In genomic region chr7:132061931-132062330, GRCh38 we compare ENCODE assay signal across 34 cellular contexts.
A peak's percentile ranks its signal among the peaks of the same experiment; 100 is the strongest.
DNase-seq lines count a peak whose midpoint lies in the region; ATAC-seq and TF ChIP-seq lines count a peak whose summit lies in the region.
"Had no signal": no experiment of that assay in that cellular context is flagged by ENCODE, and none has a peak within 500 bp of the region (broad histone marks: within the 10 kb centered on the region; RNA-seq: fewer than 3 reads in every experiment).

No MANE protein-coding gene starts in this region.

- H3K27me3 Mint-ChIP-seq in activated naive CD8-positive, alpha-beta T cell treated with anti-CD3 and anti-CD28 coated beads for 36 hours, result no peaks in the 10 kb centered on the region
- H3K27me3 Mint-ChIP-seq: activated T-cell treated with anti-CD3 and anti-CD28 coated beads, Interleukin-2, amount 50 U/mL, for 24 hours; dendritic cell treated with granulocyte-macrophage colony-stimulating factor and Interleukin-4, amounts not matched to agents 40 ng/mL and 50 ng/mL, for 4 days; stimulated activated memory B cell treated with anti-CD40 and anti-IgM and Interleukin-4, amounts not matched to agents 10 μg/mL and 1 μg/mL and 100 μg/mL, for 72 hours had no signal

- ATAC-seq in PC-3 (no peak), HG03039 (IDR thresholded peaks at IDR 0.05; ENCODE audit: unreplicated experiment) (no peak)
- ATAC-seq: left lobe of liver; pancreas; stimulated activated memory B cell treated with anti-CD40 and anti-IgM and Interleukin-4, amounts not matched to agents 10 μg/mL and 1 μg/mL and 100 μg/mL, for 72 hours had no signal

- no peaks in the 10 kb centered on the region for H3K27me3 ChIP-seq in PC-3 (ENCODE audit: low read length)
- no peaks in the 10 kb centered on the region for H3K27me3 ChIP-seq in fibroblast of lung (ENCODE audit: control insufficient read depth, insufficient read depth, low read length)
- H3K27me3 ChIP-seq: esophagus squamous epithelium, pancreas had no signal

- peak; percentile 33 for DNase-seq in ELR (ENCODE audit: low read depth)
- peak; percentile 4 for DNase-seq in PC-3
- DNase-seq in fibroblast of lung (ENCODE audit: low read depth in 2 of 2), result peak; percentile 40 to 48
- peak; percentile 18 for DNase-seq in skeletal muscle cell (ENCODE audit: low read depth)
- DNase-seq in caudate nucleus (lab: John Stamatoyannopoulos, UW), result no peak
- DNase-seq in activated naive CD8-positive, alpha-beta T cell treated with anti-CD3 and anti-CD28 coated beads for 36 hours, result no peak
- no peak for DNase-seq in HUDEP-2 (lab: John Stamatoyannopoulos, UW; ENCODE audit: unreplicated experiment in 76 of 76)
- DNase-seq: activated CD4-positive, alpha-beta T cell treated with anti-CD3 and anti-CD28 coated beads for 48 hours; activated CD8-positive, alpha-beta memory T cell treated with anti-CD3 and anti-CD28 coated beads for 24 hours; activated gamma-delta T cell; activated T-cell treated with anti-CD3 and anti-CD28 coated beads, Interleukin-2, amount 50 U/mL, for 24 hours; COR-L47; esophagus squamous epithelium; GDM1; glutamatergic neuron; KG1; NCI-H1417 treated with DMSO at 0.1 percent for 48 hours; NCI-H2081 treated with DMSO at 0.1 percent for 48 hours; NCI-H2227 treated with DMSO at 0.1 percent for 48 hours; NCI-H526; pancreas; SHP77 treated with DMSO at 0.1 percent for 48 hours; substantia nigra; trophoblast cell; WERI-Rb-1 had no signal

- no peak overlapping the region for H3K27ac Mint-ChIP-seq in activated naive CD8-positive, alpha-beta T cell treated with anti-CD3 and anti-CD28 coated beads for 36 hours
- H3K27ac Mint-ChIP-seq: activated T-cell treated with anti-CD3 and anti-CD28 coated beads, Interleukin-2, amount 50 U/mL, for 24 hours; dendritic cell treated with granulocyte-macrophage colony-stimulating factor and Interleukin-4, amounts not matched to agents 40 ng/mL and 50 ng/mL, for 4 days; memory B cell; stimulated activated memory B cell treated with anti-CD40 and anti-IgM and Interleukin-4, amounts not matched to agents 10 μg/mL and 1 μg/mL and 100 μg/mL, for 72 hours; T-helper 2 cell treated with Interferon-gamma antibody and Interleukin-4, amounts not matched to agents 5 μg/mL and 100 μg/mL, for 36 hours had no signal

- H2AFZ ChIP-seq in PC-3 (ENCODE audit: low read length), result no peak overlapping the region
- H2AFZ ChIP-seq in fibroblast of lung (ENCODE audit: low read length), result no peak overlapping the region

- peaks cover 19% of the 10 kb centered on the region for H3K4me1 ChIP-seq in PC-3 (ENCODE audit: insufficient read depth, low read length)
- H3K4me1 ChIP-seq in fibroblast of lung (ENCODE audit: control insufficient read depth, extremely low read depth, insufficient read depth, low read length), result peaks cover 16% of the 10 kb centered on the region
- H3K4me1 ChIP-seq: pancreas had no signal

- H3K9me3 Mint-ChIP-seq in activated naive CD8-positive, alpha-beta T cell treated with anti-CD3 and anti-CD28 coated beads for 36 hours, result peaks cover 11% of the 10 kb centered on the region
- H3K9me3 Mint-ChIP-seq: T-helper 2 cell treated with Interferon-gamma antibody and Interleukin-4, amounts not matched to agents 5 μg/mL and 100 μg/mL, for 36 hours had no signal

- CTCF ChIA-PET in PC-3 (lab: Charles Lee), result no interaction called here

- H3K36me3 Mint-ChIP-seq in activated naive CD8-positive, alpha-beta T cell treated with anti-CD3 and anti-CD28 coated beads for 36 hours, result no peaks in the 10 kb centered on the region
- H3K36me3 Mint-ChIP-seq: memory B cell; stimulated activated memory B cell treated with anti-CD40 and anti-IgM and Interleukin-4, amounts not matched to agents 10 μg/mL and 1 μg/mL and 100 μg/mL, for 72 hours had no signal

- POLR2A ChIA-PET in PC-3 (lab: Charles Lee; ENCODE audit: unreplicated experiment), result no interaction called here

- TF ChIP-seq CTCF in PC-3 (conservative IDR thresholded peaks at IDR 0.05; ENCODE audit: low read depth, low read length) (no peak), fibroblast of lung (conservative IDR thresholded peaks at IDR 0.05 in 1 of 2, IDR thresholded peaks at IDR 0.05 in 1 of 2; ENCODE audit: low read depth in 1 of 2, low read length in 2 of 2) (no peak)

- H3K9me2 ChIP-seq in PC-3 (replicated peaks; ENCODE audit: low read length), result no peaks in the 10 kb centered on the region

- no TSS peak for BruUV-seq in PC-3 (replicated peaks; lab: Mats Ljungman, UMichigan)

- no peak overlapping the region for H3K4me3 Mint-ChIP-seq in activated naive CD8-positive, alpha-beta T cell treated with anti-CD3 and anti-CD28 coated beads for 36 hours
- H3K4me3 Mint-ChIP-seq: activated T-cell treated with anti-CD3 and anti-CD28 coated beads, Interleukin-2, amount 50 U/mL, for 24 hours; central memory CD8-positive, alpha-beta T cell; dendritic cell treated with granulocyte-macrophage colony-stimulating factor and Interleukin-4, amounts not matched to agents 40 ng/mL and 50 ng/mL, for 4 days; memory B cell; stimulated activated memory B cell treated with anti-CD40 and anti-IgM and Interleukin-4, amounts not matched to agents 10 μg/mL and 1 μg/mL and 100 μg/mL, for 72 hours; T-helper 2 cell treated with Interferon-gamma antibody and Interleukin-4, amounts not matched to agents 5 μg/mL and 100 μg/mL, for 36 hours had no signal

- H3K9ac ChIP-seq in PC-3 (ENCODE audit: low read length) (no peak overlapping the region), fibroblast of lung (ENCODE audit: insufficient read depth, low read length) (no peak overlapping the region)

- H3K9me3 ChIP-seq in PC-3 (ENCODE audit: low read length) (no peaks in the 10 kb centered on the region), fibroblast of lung (ENCODE audit: control insufficient read depth, insufficient read depth, low read depth, low read length) (no peaks in the 10 kb centered on the region)
- H3K9me3 ChIP-seq: esophagus squamous epithelium, pancreas had no signal

- no peaks in the 10 kb centered on the region for H3K36me3 ChIP-seq in PC-3 (ENCODE audit: low read depth, low read length)
- H3K36me3 ChIP-seq in fibroblast of lung (ENCODE audit: control insufficient read depth, insufficient read depth, low read length), result no peaks in the 10 kb centered on the region
- H3K36me3 ChIP-seq: esophagus squamous epithelium, pancreas, WERI-Rb-1 had no signal

- no peak overlapping the region for H3K4me2 ChIP-seq in PC-3 (ENCODE audit: low read length)
- no peak overlapping the region for H3K4me2 ChIP-seq in fibroblast of lung (ENCODE audit: extremely low read depth, insufficient read depth, low read length)

- H3K79me2 ChIP-seq in PC-3 (ENCODE audit: low read length) (no peaks in the 10 kb centered on the region), fibroblast of lung (ENCODE audit: control insufficient read depth, insufficient read depth, low read length) (no peaks in the 10 kb centered on the region)

- H3K4me3 ChIP-seq in PC-3 (ENCODE audit: low read length), result no peak overlapping the region
- H3K4me3 ChIP-seq in fibroblast of lung (replicated peaks in 1 of 4; ENCODE audit: control extremely low read depth in 1 of 4, insufficient read depth in 1 of 4, low read depth in 3 of 4, low read length in 4 of 4), result no peak overlapping the region
- no peak overlapping the region for H3K4me3 ChIP-seq in skeletal muscle cell (ENCODE audit: low read depth, low read length)
- H3K4me3 ChIP-seq: esophagus squamous epithelium, pancreas, skin epidermis had no signal

- H4K20me1 ChIP-seq in PC-3 (ENCODE audit: low read length) (no peaks in the 10 kb centered on the region), fibroblast of lung (ENCODE audit: control insufficient read depth, extremely low read depth, insufficient read depth, low read length) (no peaks in the 10 kb centered on the region)

- intact Hi-C loops in PC-3 (cut with micrococcal nuclease), result no loop called here

- no peaks in the 10 kb centered on the region for H3F3A ChIP-seq in PC-3 (ENCODE audit: low read length, unreplicated experiment)

- H3K4me1 Mint-ChIP-seq in activated naive CD8-positive, alpha-beta T cell treated with anti-CD3 and anti-CD28 coated beads for 36 hours, result no peaks in the 10 kb centered on the region
- H3K4me1 Mint-ChIP-seq: central memory CD8-positive, alpha-beta T cell; memory B cell; stimulated activated memory B cell treated with anti-CD40 and anti-IgM and Interleukin-4, amounts not matched to agents 10 μg/mL and 1 μg/mL and 100 μg/mL, for 72 hours had no signal

- H3K27ac ChIP-seq in PC-3 (ENCODE audit: low read length) (no peak overlapping the region), fibroblast of lung (ENCODE audit: insufficient read depth, low read length) (no peak overlapping the region), caudate nucleus (ENCODE audit: low read depth, low read length) (no peak overlapping the region)
- H3K27ac ChIP-seq: C4-2B, esophagus squamous epithelium, pancreas, skin epidermis, WERI-Rb-1 had no signal

Comparison
In these comparisons a context has a peak if more than half of its experiments do, and no peak if none do; other contexts are left out.
1. DNase-seq: peak in ELR (single experiment), PC-3 (single experiment), fibroblast of lung (2 of 2) and skeletal muscle cell (single experiment); none in caudate nucleus (0 of 61), activated naive CD8-positive, alpha-beta T cell treated with anti-CD3 and anti-CD28 coated beads for 36 hours (single experiment) and HUDEP-2 (0 of 76).